Comparison of ENCODE assay signal across 25 cellular contexts in genomic region chr10:104035817-104036384, GRCh38. TPM values are rescaled to one million over a fixed set of nuclear protein-coding genes. Genes with fewer than 3 reads are reported as not detected.
DNase-seq lines count a peak whose midpoint lies in the region; ATAC-seq, FAIRE-seq and TF ChIP-seq lines count a peak whose summit lies in the region.
"Had no signal": no experiment of that assay in that cellular context is flagged by ENCODE, and none has a peak within 500 bp of the region (broad histone marks: within the 10 kb centered on the region; RNA-seq: fewer than 3 reads in every experiment).

No MANE protein-coding gene starts in this region.

- H3K4me1 Mint-ChIP-seq in activated naive CD8-positive, alpha-beta T cell treated with anti-CD3 and anti-CD28 coated beads, Interleukin-2, amount 10 ng/mL, durations not matched to agents 7 days and 5 days, result peaks cover 2% of the 10 kb centered on the region
- no peaks in the 10 kb centered on the region for H3K4me1 Mint-ChIP-seq in activated naive CD8-positive, alpha-beta T cell treated with anti-CD3 and anti-CD28 coated beads for 36 hours
- H3K4me1 Mint-ChIP-seq in T-helper 17 cell, result peaks cover 11% of the 10 kb centered on the region

- no peak for TF ChIP-seq POLR2A in HepG2 (IDR thresholded peaks at IDR 0.05; ENCODE audit: insufficient read depth in 1 of 2, low read depth in 2 of 2, low read length in 2 of 2)

- H3K4me2 ChIP-seq in HepG2 (ENCODE audit: low read depth, low read length), result no peak overlapping the region
- H3K4me2 ChIP-seq: SK-N-SH, smooth muscle cell had no signal

- H3K4me3 ChIP-seq in HepG2 (replicated peaks in 1 of 3; ENCODE audit: insufficient read depth in 1 of 3, low read depth in 2 of 3, low read length in 3 of 3), result no peak overlapping the region
- H3K4me3 ChIP-seq: psoas muscle, smooth muscle cell, stomach had no signal

- FAIRE-seq in HepG2 (lab: Jason Lieb, UNC), result no peak
- FAIRE-seq in urothelium cell line (lab: Jason Lieb, UNC), result peak; percentile 98

- no peak overlapping the region for H3K4me3 Mint-ChIP-seq in activated naive CD8-positive, alpha-beta T cell treated with anti-CD3 and anti-CD28 coated beads, Interleukin-2, amount 10 ng/mL, durations not matched to agents 7 days and 5 days
- H3K4me3 Mint-ChIP-seq in activated naive CD8-positive, alpha-beta T cell treated with anti-CD3 and anti-CD28 coated beads for 36 hours, result no peak overlapping the region
- H3K4me3 Mint-ChIP-seq in T-helper 17 cell, result no peak overlapping the region
- H3K4me3 Mint-ChIP-seq: activated naive CD8-positive, alpha-beta T cell; neural crest cell; WTC11 had no signal

- 61% methylated on average over 8 of the region's 8 CpGs for WGBS in HepG2 (ENCODE audit: low lambda C conversion rate)

- peaks cover 0 to 3% of the 10 kb centered on the region in 2 experiments; a peak in 2 of 5 replicates for H3K27me3 ChIP-seq in HepG2 (ENCODE audit: control insufficient read depth in 1 of 2, insufficient read depth in 2 of 2, low read length in 2 of 2)
- H3K27me3 ChIP-seq: stomach had no signal

- CTCF ChIA-PET in HepG2 (lab: Yijun Ruan, JAX; ENCODE audit: low intra/inter-chr PET ratio, low total read pairs), result no interaction called here

- TF ChIP-seq EP300 in HepG2 (IDR thresholded peaks at IDR 0.05; ENCODE audit: low read depth in 2 of 2, low read length in 2 of 2) (no peak), HepG2 (CRISPR knock-in tag; IDR thresholded peaks at IDR 0.05; ENCODE audit: borderline replicate concordance) (no peak)

- no peaks in the 10 kb centered on the region; the same call in 1 of the 2 replicates for H3K4me1 ChIP-seq in HepG2 (ENCODE audit: insufficient read depth, low read length)
- H3K4me1 ChIP-seq: psoas muscle, stomach had no signal

- POLR2A ChIA-PET in activated naive CD8-positive, alpha-beta T cell treated with anti-CD3 and anti-CD28 coated beads, Interleukin-2, amount 10 ng/mL, durations not matched to agents 7 days and 5 days (lab: Charles Lee), result no interaction called here
- POLR2A ChIA-PET in HepG2 (lab: Yijun Ruan, JAX), result no interaction called here

- no peak for DNase-seq in activated naive CD8-positive, alpha-beta T cell treated with anti-CD3 and anti-CD28 coated beads, Interleukin-2, amount 10 ng/mL, durations not matched to agents 7 days and 5 days
- no peak for DNase-seq in activated naive CD8-positive, alpha-beta T cell treated with anti-CD3 and anti-CD28 coated beads for 36 hours
- DNase-seq in T-helper 17 cell (no peak), HepG2 (ENCODE audit: low spot score) (no peak), urothelium cell line (ENCODE audit: low spot score) (no peak), omental fat pad (ENCODE audit: low spot score) (no peak)
- DNase-seq in activated T-cell treated with anti-CD3 and anti-CD28 coated beads, Interleukin-2, amount 50 U/mL, for 1 hour, result no peak
- DNase-seq: C1 segment of cervical spinal cord; effector memory CD4-positive, alpha-beta T cell; GOT3; Karpas-422; left cardiac atrium; midbrain; NCI-H1930; PC-3; psoas muscle; SK-N-SH; stimulated activated CD4-positive, alpha-beta T cell treated with anti-CD3 and anti-CD28 coated beads, Interleukin-2, amount 100 ng/mL, for 48 hours; stomach; T-helper 9 cell had no signal

- in situ Hi-C loops in HepG2 (cut with HindIII; ENCODE audit: extremely low pct_ligation_motif_present, low pct_unique_long_range_greater_than_20kb), result no loop called here

- no peak overlapping the region for H3K27ac ChIP-seq in HepG2 (ENCODE audit: extremely low read length, insufficient read depth, low read length)
- H3K27ac ChIP-seq: psoas muscle, stomach had no signal

- H3K9me3 ChIP-seq in T-helper 17 cell (ENCODE audit: control insufficient read depth, low read length, poor library complexity, severe bottlenecking), result no peaks in the 10 kb centered on the region
- H3K9me3 ChIP-seq in HepG2 (ENCODE audit: low read length), result no peaks in the 10 kb centered on the region
- H3K9me3 ChIP-seq: psoas muscle, SK-N-SH, stomach had no signal

- H4K20me1 ChIP-seq in HepG2 (ENCODE audit: insufficient read depth, low read length), result no peaks in the 10 kb centered on the region

- no peak for TF ChIP-seq RAD21 in HepG2 (CRISPR knock-in tag; IDR thresholded peaks at IDR 0.05)

- H3K27ac Mint-ChIP-seq in activated naive CD8-positive, alpha-beta T cell treated with anti-CD3 and anti-CD28 coated beads, Interleukin-2, amount 10 ng/mL, durations not matched to agents 7 days and 5 days, result peak overlapping the region; percentile 39
- no peak overlapping the region for H3K27ac Mint-ChIP-seq in activated naive CD8-positive, alpha-beta T cell treated with anti-CD3 and anti-CD28 coated beads for 36 hours
- H3K27ac Mint-ChIP-seq in T-helper 17 cell, result no peak overlapping the region
- H3K27ac Mint-ChIP-seq: activated naive CD8-positive, alpha-beta T cell; WTC11 had no signal

- H3K9ac ChIP-seq in HepG2 (ENCODE audit: insufficient read depth, low read depth, low read length), result no peak overlapping the region
- H3K9ac ChIP-seq: SK-N-SH had no signal

- no peak for TF ChIP-seq CTCF in HepG2 (CRISPR knock-in tag; IDR thresholded peaks at IDR 0.05)
- no peak for TF ChIP-seq CTCF in omental fat pad (IDR thresholded peaks at IDR 0.05)

- H3K27me3 Mint-ChIP-seq in activated naive CD8-positive, alpha-beta T cell treated with anti-CD3 and anti-CD28 coated beads, Interleukin-2, amount 10 ng/mL, durations not matched to agents 7 days and 5 days, result no peaks in the 10 kb centered on the region
- H3K27me3 Mint-ChIP-seq in activated naive CD8-positive, alpha-beta T cell treated with anti-CD3 and anti-CD28 coated beads for 36 hours, result no peaks in the 10 kb centered on the region
- no peaks in the 10 kb centered on the region for H3K27me3 Mint-ChIP-seq in T-helper 17 cell
- H3K27me3 Mint-ChIP-seq: activated naive CD8-positive, alpha-beta T cell had no signal

- ATAC-seq in activated naive CD8-positive, alpha-beta T cell treated with anti-CD3 and anti-CD28 coated beads, Interleukin-2, amount 10 ng/mL, durations not matched to agents 7 days and 5 days (ENCODE audit: low read depth), result no peak
- ATAC-seq in T-helper 17 cell (peak; percentile 23), HepG2 (peak; percentile 6; the same call in 2 of the 3 replicates), omental fat pad (ENCODE audit: low FRiP score) (no peak), HG03354 (IDR thresholded peaks at IDR 0.05; ENCODE audit: poor library complexity, severe bottlenecking, unreplicated experiment) (no peak)
- ATAC-seq: WTC11 had no signal

- H3K9me3 Mint-ChIP-seq in activated naive CD8-positive, alpha-beta T cell treated with anti-CD3 and anti-CD28 coated beads, Interleukin-2, amount 10 ng/mL, durations not matched to agents 7 days and 5 days, result no peaks in the 10 kb centered on the region
- H3K9me3 Mint-ChIP-seq in activated naive CD8-positive, alpha-beta T cell treated with anti-CD3 and anti-CD28 coated beads for 36 hours, result no peaks in the 10 kb centered on the region
- H3K9me3 Mint-ChIP-seq: WTC11 had no signal

- H3K36me3 Mint-ChIP-seq in activated naive CD8-positive, alpha-beta T cell treated with anti-CD3 and anti-CD28 coated beads, Interleukin-2, amount 10 ng/mL, durations not matched to agents 7 days and 5 days, result peaks cover 4% of the 10 kb centered on the region
- H3K36me3 Mint-ChIP-seq in activated naive CD8-positive, alpha-beta T cell treated with anti-CD3 and anti-CD28 coated beads for 36 hours, result no peaks in the 10 kb centered on the region
- peaks cover 4% of the 10 kb centered on the region for H3K36me3 Mint-ChIP-seq in T-helper 17 cell (ENCODE audit: low read depth)
- H3K36me3 Mint-ChIP-seq: activated naive CD8-positive, alpha-beta T cell had no signal

- no TSS peak for BruUV-seq in HepG2 (replicated peaks; lab: Mats Ljungman, UMichigan)

- intact Hi-C loops in HepG2 (cut with micrococcal nuclease; ENCODE audit: unreplicated experiment), result loop anchor here (1.0 kb wide), 1 partner anchor 18 kb away; no protein-coding TSS in a partner anchor

- H3K79me2 ChIP-seq in HepG2 (ENCODE audit: insufficient read depth, low read length), result no peaks in the 10 kb centered on the region

- no peak overlapping the region for H2AFZ ChIP-seq in HepG2 (ENCODE audit: low read length)

- H3K36me3 ChIP-seq in HepG2 (replicated peaks in 1 of 2; ENCODE audit: control insufficient read depth in 1 of 2, insufficient read depth in 2 of 2, low read length in 2 of 2), result no peaks in the 10 kb centered on the region; a peak in 1 of 5 replicates

TF ChIP-seq in HepG2, 621 proteins besides CTCF, POLR2A, EP300 and RAD21 (continues in another document):
- TF ChIP-seq TAF15 (IDR thresholded peaks at IDR 0.05; ENCODE audit: low read depth, low read length, poor library complexity, severe bottlenecking) (no peak), ZNF207 (IDR thresholded peaks at IDR 0.05; ENCODE audit: borderline replicate concordance) (no peak)

RNA-seq across cellular contexts. Expression of gene COL17A1, which starts 49.8 kb away (rescaled TPM):
- not detected for total RNA-seq in activated naive CD8-positive, alpha-beta T cell treated with anti-CD3 and anti-CD28 coated beads, Interleukin-2, amount 10 ng/mL, durations not matched to agents 7 days and 5 days
- not detected for total RNA-seq in activated naive CD8-positive, alpha-beta T cell treated with anti-CD3 and anti-CD28 coated beads for 36 hours
- total RNA-seq in T-helper 17 cell, result not detected
- not detected in 2 replicates for total RNA-seq in HepG2 (2016; rRNA removed; fragmentation: Illumina TruSeq; extraction: Trizol)
- total RNA-seq in HepG2 (2016; cell fraction: cytosol; rRNA removed; fragmentation: Illumina TruSeq; extraction: Trizol; ENCODE audit: low read depth), result not detected in 2 replicates
- 0.09 TPM in 1 of 2 replicates, not detected in the other for total RNA-seq in HepG2 (2016; cell fraction: insoluble cytoplasmic fraction; rRNA removed; fragmentation: Illumina TruSeq; extraction: Trizol)
- 0.21 TPM in 1 of 2 replicates, not detected in the other for total RNA-seq in HepG2 (2016; cell fraction: membrane; rRNA removed; fragmentation: Illumina TruSeq; extraction: Trizol)
- total RNA-seq in HepG2 (2016; cell fraction: nucleus; rRNA removed; fragmentation: Illumina TruSeq; extraction: Trizol), result not detected in 2 replicates
- polyA plus RNA-seq in HepG2 (2011; rRNA removed), result 0.03 and 0.13 TPM in 2 replicates
- polyA plus RNA-seq in HepG2 (2011; cell fraction: cytosol; rRNA removed), result 0.04 TPM in 1 of 2 replicates, not detected in the other
- polyA plus RNA-seq in HepG2 (2011; cell fraction: nucleus; rRNA removed), result 0.35 and 0.54 TPM in 2 replicates
- not detected in 2 replicates for polyA plus RNA-seq in HepG2 (2012)
- polyA plus RNA-seq in HepG2 (2016; cell fraction: cytosol; fragmentation: Illumina TruSeq; extraction: Trizol; ENCODE audit: low read depth), result not detected in 2 replicates
- not detected in 2 replicates for polyA plus RNA-seq in HepG2 (2016; cell fraction: insoluble cytoplasmic fraction; fragmentation: Illumina TruSeq; extraction: Trizol; ENCODE audit: low read depth)
- polyA plus RNA-seq in HepG2 (2016; cell fraction: membrane; fragmentation: Illumina TruSeq; extraction: Trizol; ENCODE audit: low read depth), result not detected in 2 replicates
- 0.32 TPM in 1 of 2 replicates, not detected in the other for polyA plus RNA-seq in HepG2 (2016; cell fraction: nucleus; fragmentation: Illumina TruSeq; extraction: Trizol; ENCODE audit: insufficient read depth, low read depth)
- polyA minus RNA-seq in HepG2 (2011; rRNA and poly(A)+ RNA removed; ENCODE audit: low replicate concordance), result 0.92 and 1.6 TPM in 2 replicates
- not detected in 2 replicates for polyA minus RNA-seq in HepG2 (2011; cell fraction: cytosol; rRNA and poly(A)+ RNA removed)
- polyA minus RNA-seq in HepG2 (2011; cell fraction: nucleus; rRNA and poly(A)+ RNA removed), result 0.25 TPM in 1 of 2 replicates, not detected in the other
- 1 to 10 TPM in 2 of 4 donors, under 1 TPM in 2; 0.13 to 2.2 (median 1.2) TPM for total RNA-seq in omental fat pad
- total RNA-seq: neural crest cell had no signal

Comparison
In these comparisons a context has a peak if more than half of its experiments do, and no peak if none do; other contexts are left out.
1. ATAC-seq: peak in T-helper 17 cell (single experiment) and HepG2 (single experiment); none in activated naive CD8-positive, alpha-beta T cell treated with anti-CD3 and anti-CD28 coated beads, Interleukin-2, amount 10 ng/mL, durations not matched to agents 7 days and 5 days (single experiment), omental fat pad (single experiment) and HG03354 (single experiment).